Comparison of ENCODE assay signal across 8 cellular contexts in the genomic region with DNA sequence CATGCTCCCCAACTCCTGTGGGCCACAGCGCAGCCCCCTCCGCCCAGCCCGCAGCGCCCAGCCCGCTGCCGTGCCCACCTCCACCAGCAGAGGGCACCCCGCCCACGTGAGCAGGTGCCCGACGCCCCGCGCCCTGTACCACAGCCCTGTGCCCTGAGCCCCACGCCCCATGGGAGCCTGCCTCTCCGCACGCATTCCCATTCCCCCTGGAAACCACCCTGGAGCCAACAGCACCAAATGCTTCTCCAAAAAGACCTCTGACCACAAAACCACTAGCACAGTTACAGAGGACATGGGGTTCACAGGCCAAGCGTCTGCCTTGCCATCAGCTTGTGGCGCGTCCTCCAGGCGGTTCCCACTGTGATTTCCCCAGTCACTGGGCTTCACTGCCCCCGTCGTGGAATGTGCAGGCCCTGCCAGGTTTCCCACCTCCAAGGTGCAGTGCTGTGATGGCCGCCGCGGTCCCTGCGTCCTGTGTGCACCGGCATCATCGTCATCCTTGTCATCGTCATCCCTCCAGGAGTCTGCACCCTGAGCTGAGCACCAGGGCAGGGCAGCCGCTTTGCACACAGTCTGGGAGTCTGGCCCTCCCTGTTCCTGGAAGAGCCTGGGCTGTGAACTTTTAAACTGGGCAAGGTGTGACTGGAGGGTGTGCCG.
DNase-seq lines count a peak whose midpoint lies in the region; ATAC-seq and TF ChIP-seq lines count a peak whose summit lies in the region.

No MANE protein-coding gene starts in this region.

- H3K79me2 ChIP-seq in SU-DHL-6 (ENCODE audit: insufficient read depth, low read length) = no peaks in the 10 kb centered on the region

- H3K4me2 ChIP-seq in SU-DHL-6 (ENCODE audit: low read depth, low read length, poor library complexity, severe bottlenecking) = no peak overlapping the region

- 40% methylated on average over 30 of the region's 30 CpGs for WGBS in right cardiac atrium

- in situ Hi-C loops in HAP-1 (cut with MboI; ENCODE audit: low sequenced_read_pairs) = loop anchor here (10.0 kb wide), 1 partner anchor 234 kb away; no protein-coding TSS in a partner anchor

- peak; percentile 86 for TF ChIP-seq CTCF in SU-DHL-6 (IDR thresholded peaks at IDR 0.05; ENCODE audit: insufficient read depth, low read length, poor library complexity, severe bottlenecking)

- H3K9ac ChIP-seq in SU-DHL-6 (ENCODE audit: low read length) = no peak overlapping the region

- H3K36me3 Mint-ChIP-seq in activated naive CD8-positive, alpha-beta T cell treated with anti-CD3 and anti-CD28 coated beads for 36 hours = no peaks in the 10 kb centered on the region

- no peak overlapping the region for H3K4me3 ChIP-seq in HAP-1
- H3K4me3 ChIP-seq in SU-DHL-6 (ENCODE audit: insufficient read depth, low read length, poor library complexity, severe bottlenecking) = no peak overlapping the region
- no peak overlapping the region for H3K4me3 ChIP-seq in right cardiac atrium (ENCODE audit: low read length)

- H2AFZ ChIP-seq in SU-DHL-6 (ENCODE audit: low read depth, low read length, severe bottlenecking) = no peak overlapping the region

- H3K4me1 ChIP-seq in HAP-1 (no peaks in the 10 kb centered on the region), right cardiac atrium (ENCODE audit: control insufficient read depth, insufficient read depth, low read length) (peaks cover 4% of the 10 kb centered on the region)

- no peaks in the 10 kb centered on the region for H3K9me2 ChIP-seq in SU-DHL-6 (replicated peaks; ENCODE audit: insufficient read depth, low read length)

- intact Hi-C loops in right cardiac atrium (cut with DNase I) = loop anchor here (2.0 to 5.0 kb wide), 6 partner anchors 66 to 180 kb away; a partner anchor contains a TSS

- H3K9me3 Mint-ChIP-seq in activated naive CD8-positive, alpha-beta T cell treated with anti-CD3 and anti-CD28 coated beads for 36 hours = no peaks in the 10 kb centered on the region

- ATAC-seq in right cardiac atrium = peak; percentile 46 to 66

- H3K4me3 Mint-ChIP-seq in activated naive CD8-positive, alpha-beta T cell treated with anti-CD3 and anti-CD28 coated beads for 36 hours = no peak overlapping the region

- peak; percentile 47 for DNase-seq in COLO668 (lab: John Stamatoyannopoulos, UW; ENCODE audit: unreplicated experiment)
- peak; percentile 17 to 82 for DNase-seq in HAP-1 (ENCODE audit: low spot score in 2 of 2)
- DNase-seq in activated naive CD8-positive, alpha-beta T cell treated with anti-CD3 and anti-CD28 coated beads for 36 hours = peak; percentile 65
- DNase-seq in right cardiac atrium = peak; percentile 50 to 87 (median 86)
- peak in 2 of 3 donors; percentile 37 to 60 for DNase-seq in stimulated activated CD4-positive, alpha-beta T cell treated with anti-CD3 and anti-CD28 coated beads, Interleukin-12 subunit alpha, Interleukin-12 subunit beta, amount 100 ng/mL, for 48 hours (ENCODE audit: low read depth in 2 of 3, low spot score in 1 of 3)
- no peak for DNase-seq in HCEC 1CT
- no peak for DNase-seq in NCI-H510A (lab: John Stamatoyannopoulos, UW)

- H3K27me3 ChIP-seq in HAP-1 (ENCODE audit: low read depth) (no peaks in the 10 kb centered on the region), SU-DHL-6 (ENCODE audit: low read length) (no peaks in the 10 kb centered on the region), right cardiac atrium (ENCODE audit: control insufficient read depth, insufficient read depth) (no peaks in the 10 kb centered on the region)

- no peaks in the 10 kb centered on the region for H3F3A ChIP-seq in SU-DHL-6 (ENCODE audit: insufficient read depth)

- H3K27ac ChIP-seq in SU-DHL-6 (ENCODE audit: low read depth, low read length) (no peak overlapping the region), right cardiac atrium (ENCODE audit: low read length) (no peak overlapping the region)

- H3K27me3 Mint-ChIP-seq in activated naive CD8-positive, alpha-beta T cell treated with anti-CD3 and anti-CD28 coated beads for 36 hours = no peaks in the 10 kb centered on the region

- no peaks in the 10 kb centered on the region for H3K36me3 ChIP-seq in HAP-1 (replicated peaks)
- H3K36me3 ChIP-seq in SU-DHL-6 (ENCODE audit: low read length) = no peaks in the 10 kb centered on the region

- H3K9me3 ChIP-seq in HAP-1 = no peaks in the 10 kb centered on the region
- H3K9me3 ChIP-seq in SU-DHL-6 (ENCODE audit: insufficient read depth, low read length) = no peaks in the 10 kb centered on the region
- no peaks in the 10 kb centered on the region for H3K9me3 ChIP-seq in right cardiac atrium (ENCODE audit: control insufficient read depth, low read length)

- no peak overlapping the region for H3K27ac Mint-ChIP-seq in activated naive CD8-positive, alpha-beta T cell treated with anti-CD3 and anti-CD28 coated beads for 36 hours

- H3K4me1 Mint-ChIP-seq in activated naive CD8-positive, alpha-beta T cell treated with anti-CD3 and anti-CD28 coated beads for 36 hours = peaks cover 1% of the 10 kb centered on the region

- no peaks in the 10 kb centered on the region for H4K20me1 ChIP-seq in SU-DHL-6 (ENCODE audit: low read depth, low read length)

Comparison
In these comparisons a context has a peak if more than half of its experiments do, and no peak if none do; other contexts are left out.
1. DNase-seq: peak in COLO668 (single experiment), HAP-1 (2 of 2), activated naive CD8-positive, alpha-beta T cell treated with anti-CD3 and anti-CD28 coated beads for 36 hours (single experiment), right cardiac atrium (3 of 3) and stimulated activated CD4-positive, alpha-beta T cell treated with anti-CD3 and anti-CD28 coated beads, Interleukin-12 subunit alpha, Interleukin-12 subunit beta, amount 100 ng/mL, for 48 hours (2 of 3); none in HCEC 1CT (single experiment) and NCI-H510A (single experiment).